ENCODE assay signal across 8 cellular contexts in genomic region chr14:95516554-95517209, GRCh38. TPM values are rescaled to one million over a fixed set of nuclear protein-coding genes. Genes with fewer than 3 reads are reported as not detected.
DNase-seq lines count a peak whose midpoint lies in the region; ATAC-seq and TF ChIP-seq lines count a peak whose summit lies in the region.

Gene SYNE3, minus strand, starts transcription at chr14:95516650. Its CDS starts 40,829 bp downstream, at chr14:95475821.

- peak within 1 kb of the TSS; percentile 81 to 98 for H3K4me3 ChIP-seq in CD4-positive, alpha-beta memory T cell (ENCODE audit: low read length in 2 of 2)
- H3K4me3 ChIP-seq in HL-60 (replicated peaks; ENCODE audit: insufficient read depth, low read length) (peak within 1 kb of the TSS; percentile 53), endocrine pancreas (ENCODE audit: control insufficient read depth, insufficient read depth, low read length) (no peak within 1 kb of the TSS), tibial nerve (peak within 1 kb of the TSS; percentile 49 to 87 (median 83))

- peak within 1 kb of the TSS; percentile 83 for H3K27ac ChIP-seq in CD4-positive, alpha-beta memory T cell (ENCODE audit: low read depth, low read length)
- H3K27ac ChIP-seq in HL-60 (replicated peaks): peak within 1 kb of the TSS; percentile 72
- H3K27ac ChIP-seq in tibial nerve: peak within 1 kb of the TSS; percentile 75 to 96 (median 96)

- TF ChIP-seq CTCF in HL-60 (IDR thresholded peaks at IDR 0.05; ENCODE audit: insufficient read depth, low read length): no peak
- no peak for TF ChIP-seq CTCF in tibial nerve (IDR thresholded peaks at IDR 0.05)

- WGBS in tibial nerve, 2 donors: 5 to 7% methylated on average over 14 to 45 of the region's 62 CpGs

- H3K27me3 Mint-ChIP-seq in CD4-positive, alpha-beta memory T cell: no peaks in the 10 kb centered on the region

- no peaks in the 10 kb centered on the region for H3K9me3 Mint-ChIP-seq in CD4-positive, alpha-beta memory T cell

- POLR2A ChIA-PET in CD4-positive, alpha-beta memory T cell (lab: Charles Lee; ENCODE audit: partially characterized antibody): interaction anchor here (1.6 to 4.4 kb wide), 12 partner anchors 9 to 75 kb away, joined by 5 to 70 read pairs (median 11); partner anchors contain the start of gene GLRX5

- peak within 1 kb of the TSS; percentile 95 to 98 (median 96) for H3K27ac Mint-ChIP-seq in CD4-positive, alpha-beta memory T cell

- H3K9me3 ChIP-seq in CD4-positive, alpha-beta memory T cell (ENCODE audit: control insufficient read depth in 1 of 2, low read length in 2 of 2): no peaks in the 10 kb centered on the region
- H3K9me3 ChIP-seq in endocrine pancreas (ENCODE audit: control insufficient read depth, low read length) (no peaks in the 10 kb centered on the region), tibial nerve (no peaks in the 10 kb centered on the region)

- intact Hi-C loops in CD4-positive, alpha-beta memory T cell (cut with micrococcal nuclease): loop anchor here (1.0 to 5.0 kb wide), 3 partner anchors 18 to 359 kb away; partner anchors contain the start of gene DICER1

- peak; percentile 51 to 63 (median 59) for DNase-seq in CD4-positive, alpha-beta memory T cell
- DNase-seq in HL-60 (ENCODE audit: low read depth in 1 of 2, low spot score in 1 of 2) (no peak), midbrain (lab: John Stamatoyannopoulos, UW) (peak; percentile 12), tibial nerve (ENCODE audit: low spot score in 2 of 2) (peak in 1 of 2 donors; percentile 49), hippocampal formation (lab: John Stamatoyannopoulos, UW) (no peak)
- DNase-seq in activated CD4-positive, CD25-positive, alpha-beta regulatory T cell treated with anti-CD3 and anti-CD28 coated beads, Interleukin-2, amount 50 U/mL, for 72 hours: peak; percentile 59

- peak within 1 kb of the TSS; percentile 91 to 96 (median 95) for H3K4me3 Mint-ChIP-seq in CD4-positive, alpha-beta memory T cell

- H3K27me3 ChIP-seq in CD4-positive, alpha-beta memory T cell (ENCODE audit: insufficient read depth, low read length): no peaks in the 10 kb centered on the region
- no peaks in the 10 kb centered on the region for H3K27me3 ChIP-seq in HL-60 (ENCODE audit: insufficient read depth, poor library complexity, severe bottlenecking)
- no peaks in the 10 kb centered on the region for H3K27me3 ChIP-seq in endocrine pancreas (ENCODE audit: control insufficient read depth, insufficient read depth, low read length)
- H3K27me3 ChIP-seq in tibial nerve: no peaks in the 10 kb centered on the region

- CTCF ChIA-PET in CD4-positive, alpha-beta memory T cell (lab: Charles Lee; ENCODE audit: partially characterized antibody): interaction anchor here (0.8 to 6.7 kb wide), 9 partner anchors 9 to 73 kb away, joined by 3 to 77 read pairs (median 5); partner anchors contain the start of gene GLRX5

- TF ChIP-seq POLR2A in tibial nerve (IDR thresholded peaks at IDR 0.05): peak in 1 of 2 donors; percentile 9

- peak; percentile 29 for ATAC-seq in GM19467 (IDR thresholded peaks at IDR 0.05; ENCODE audit: unreplicated experiment)

- TF ChIP-seq EP300 in tibial nerve (IDR thresholded peaks at IDR 0.05): no peak

- H3K36me3 Mint-ChIP-seq in CD4-positive, alpha-beta memory T cell: peaks cover 0 to 7% of the 10 kb centered on the region in 2 donors

- peaks cover 52 to 80% (median 68%) of the 10 kb centered on the region in 4 donors for H3K4me1 Mint-ChIP-seq in CD4-positive, alpha-beta memory T cell

- H3K36me3 ChIP-seq in CD4-positive, alpha-beta memory T cell (ENCODE audit: insufficient read depth, low read length): no peaks in the 10 kb centered on the region
- H3K36me3 ChIP-seq in endocrine pancreas (ENCODE audit: control insufficient read depth, insufficient read depth, low read length) (no peaks in the 10 kb centered on the region), tibial nerve (no peaks in the 10 kb centered on the region)

- H3K4me1 ChIP-seq in CD4-positive, alpha-beta memory T cell (ENCODE audit: insufficient read depth, low read length): peaks cover 79% of the 10 kb centered on the region
- no peaks in the 10 kb centered on the region for H3K4me1 ChIP-seq in endocrine pancreas (ENCODE audit: control insufficient read depth, insufficient read depth, low read length)
- peaks cover 0 to 89% (median 69%) of the 10 kb centered on the region in 4 donors for H3K4me1 ChIP-seq in tibial nerve

- H3K9ac ChIP-seq in endocrine pancreas (ENCODE audit: control insufficient read depth, insufficient read depth, low read length): peak within 1 kb of the TSS; percentile 19

RNA-seq across cellular contexts. Expression of gene SYNE3, which starts in this region (rescaled TPM):
- 10 to 100 TPM; 47.7 to 52.2 TPM for total RNA-seq in CD4-positive, alpha-beta memory T cell
- 1 to 10 TPM; 4.3 to 9.0 TPM for polyA plus RNA-seq in CD4-positive, alpha-beta memory T cell
- total RNA-seq in tibial nerve: 100 to 1,000 TPM in 1 of 4 donors, 10 to 100 TPM in 3; 71.0 to 106 (median 87.5) TPM

Comparison
In these comparisons a context has a peak if more than half of its experiments do, and no peak if none do; other contexts are left out.
1. DNase-seq: peak in CD4-positive, alpha-beta memory T cell (5 of 5), activated CD4-positive, CD25-positive, alpha-beta regulatory T cell treated with anti-CD3 and anti-CD28 coated beads, Interleukin-2, amount 50 U/mL, for 72 hours (single experiment) and midbrain (single experiment); none in HL-60 (0 of 2) and hippocampal formation (0 of 2).
2. Peak in every context shown above with its lines, with median percentiles within 50 percentile points of each other: H3K27ac ChIP-seq.